In genomic region chrX:68508799-68509198, GRCh38 we compare ENCODE assay signal across 11 cellular contexts. TPM values are rescaled to one million over a fixed set of nuclear protein-coding genes. Genes with fewer than 3 reads are reported as not detected.
DNase-seq lines count a peak whose midpoint lies in the region; ATAC-seq and TF ChIP-seq lines count a peak whose summit lies in the region.
"Had no signal": no experiment of that assay in that cellular context is flagged by ENCODE, and none has a peak within 500 bp of the region (broad histone marks: within the 10 kb centered on the region; RNA-seq: fewer than 3 reads in every experiment).

No MANE protein-coding gene starts in this region.

- H3K27me3 ChIP-seq in SK-N-SH (ENCODE audit: insufficient read depth), result no peaks in the 10 kb centered on the region
- no peaks in the 10 kb centered on the region for H3K27me3 ChIP-seq in mesendoderm (ENCODE audit: insufficient read depth, low read length, poor library complexity)
- no peaks in the 10 kb centered on the region for H3K27me3 ChIP-seq in gastroesophageal sphincter
- H3K27me3 ChIP-seq: colonic mucosa, heart right ventricle had no signal

- no peak overlapping the region for H2BK15ac ChIP-seq in mesendoderm (replicated peaks; ENCODE audit: low read depth)

- POLR2A ChIA-PET in SK-N-SH (lab: Yijun Ruan, JAX), result no interaction called here

- H4K5ac ChIP-seq in mesendoderm (ENCODE audit: low read length), result no peak overlapping the region

- H3K56ac ChIP-seq in mesendoderm (ENCODE audit: low read length), result no peak overlapping the region

- CTCF ChIA-PET in SK-N-SH (lab: Yijun Ruan, JAX), result interaction anchor here (0.9 to 1.7 kb wide), 3 partner anchors 9 to 326 kb away, joined by 3 to 9 read pairs (median 3); no protein-coding TSS in a partner anchor

- H2BK120ac ChIP-seq in mesendoderm (ENCODE audit: low read depth, low read length), result no peak overlapping the region

- peaks cover 37% of the 10 kb centered on the region for H4K20me1 ChIP-seq in SK-N-SH (ENCODE audit: insufficient read depth)

- H4K8ac ChIP-seq in mesendoderm (ENCODE audit: low read depth, low read length), result no peak overlapping the region

- TF ChIP-seq RAD21 in SK-N-SH (IDR thresholded peaks at IDR 0.05; ENCODE audit: low read length), result no peak

- H3K9ac ChIP-seq in SK-N-SH (no peak overlapping the region), mesendoderm (ENCODE audit: low read length) (no peak overlapping the region)

- no peak for TF ChIP-seq POLR2A in gastroesophageal sphincter (IDR thresholded peaks at IDR 0.05)

- peaks cover 3% of the 10 kb centered on the region for H3F3A ChIP-seq in SK-N-SH (replicated peaks; ENCODE audit: insufficient read depth)

- H3K9me3 ChIP-seq in SK-N-SH (no peaks in the 10 kb centered on the region), gastroesophageal sphincter (no peaks in the 10 kb centered on the region)
- H3K9me3 ChIP-seq: colonic mucosa, heart right ventricle had no signal

- no peak overlapping the region for H2AK5ac ChIP-seq in mesendoderm (ENCODE audit: low read length)

- H3K36me3 ChIP-seq in SK-N-SH (replicated peaks in 1 of 2; ENCODE audit: control insufficient read depth in 1 of 2, insufficient read depth in 2 of 2, low read length in 1 of 2) (peaks cover 22 to 29% of the 10 kb centered on the region in 2 experiments), mesendoderm (ENCODE audit: control insufficient read depth, insufficient read depth, low read length) (no peaks in the 10 kb centered on the region), gastroesophageal sphincter (peaks cover 0 to 27% of the 10 kb centered on the region in 2 donors)
- H3K36me3 ChIP-seq: colonic mucosa had no signal

- DNase-seq in SK-N-SH, result no peak
- DNase-seq in NCI-H226, result peak; percentile 24
- peak; percentile 53 for DNase-seq in central memory CD4-positive, alpha-beta T cell
- peak; percentile 82 for DNase-seq in mesendoderm
- DNase-seq in coronary artery (ENCODE audit: low spot score), result no peak
- DNase-seq: colonic mucosa, GOT3, heart right ventricle had no signal

- no peak overlapping the region for H2AFZ ChIP-seq in SK-N-SH (ENCODE audit: low read depth)

- H3K4me2 ChIP-seq in SK-N-SH, result no peak overlapping the region
- no peak overlapping the region for H3K4me2 ChIP-seq in mesendoderm (ENCODE audit: low read length)

- H3K27ac ChIP-seq in SK-N-SH (ENCODE audit: low read depth in 2 of 2, low read length in 1 of 2) (no peak overlapping the region), mesendoderm (ENCODE audit: low read depth, low read length) (no peak overlapping the region), gastroesophageal sphincter (no peak overlapping the region), coronary artery (no peak overlapping the region)
- H3K27ac ChIP-seq: colonic mucosa had no signal

- no peak overlapping the region for H3K4me3 ChIP-seq in SK-N-SH (ENCODE audit: low read depth in 2 of 2, low read length in 1 of 2)
- H3K4me3 ChIP-seq in mesendoderm (ENCODE audit: low read length), result no peak overlapping the region
- no peak overlapping the region for H3K4me3 ChIP-seq in gastroesophageal sphincter
- no peak overlapping the region for H3K4me3 ChIP-seq in coronary artery
- H3K4me3 ChIP-seq: colonic mucosa, heart right ventricle had no signal

- no peak for TF ChIP-seq EP300 in SK-N-SH (IDR thresholded peaks at IDR 0.05; ENCODE audit: borderline replicate concordance in 1 of 2, low read depth in 1 of 2, low read length in 1 of 2)
- TF ChIP-seq EP300 in gastroesophageal sphincter (IDR thresholded peaks at IDR 0.05), result no peak

- H3K79me2 ChIP-seq in SK-N-SH (ENCODE audit: insufficient read depth) (peaks cover 51% of the 10 kb centered on the region), mesendoderm (ENCODE audit: control insufficient read depth, insufficient read depth, low read length) (no peaks in the 10 kb centered on the region)

- TF ChIP-seq CTCF in SK-N-SH (IDR thresholded peaks at IDR 0.05) (no peak), gastroesophageal sphincter (IDR thresholded peaks at IDR 0.05) (no peak), coronary artery (IDR thresholded peaks at IDR 0.05) (no peak)

- no peaks in the 10 kb centered on the region for H3K79me1 ChIP-seq in mesendoderm (ENCODE audit: low read length)

- no peak overlapping the region for H2BK5ac ChIP-seq in mesendoderm (ENCODE audit: low read length)

- no peak overlapping the region for H3K4ac ChIP-seq in mesendoderm (ENCODE audit: low read depth, low read length)

- WGBS in SK-N-SH (ENCODE audit: low lambda C conversion rate), result 95% methylated on average over 2 of the region's 2 CpGs
- WGBS in mesendoderm (ENCODE audit: extremely low coverage, insufficient coverage, low lambda C conversion rate), result no CpG with 5 or more reads among the region's 2 CpGs
- WGBS in gastroesophageal sphincter (ENCODE audit: low coverage in 1 of 2), 2 donors, result 29 to 80% methylated on average over 1 to 2 of the region's 2 CpGs

- no peak overlapping the region for H3K23ac ChIP-seq in mesendoderm (ENCODE audit: low read length)

- ATAC-seq in SK-N-SH treated with all-trans-retinoic acid at 6 μM for 48 hours (peak; percentile 22; the same call in 1 of the 3 replicates), HG02840 (IDR thresholded peaks at IDR 0.05; ENCODE audit: low FRiP score, unreplicated experiment) (no peak), gastroesophageal sphincter (no peak)

- no peak overlapping the region for H3K18ac ChIP-seq in mesendoderm (ENCODE audit: low read length)

- no peaks in the 10 kb centered on the region for H3K9me2 ChIP-seq in SK-N-SH

- H3K4me1 ChIP-seq in SK-N-SH (ENCODE audit: control insufficient read depth in 1 of 2, insufficient read depth in 2 of 2, low read depth in 1 of 2, low read length in 1 of 2) (no peaks in the 10 kb centered on the region), mesendoderm (ENCODE audit: control insufficient read depth, low read depth, low read length) (no peaks in the 10 kb centered on the region), gastroesophageal sphincter (peaks cover 0 to 22% (median 0%) of the 10 kb centered on the region in 3 donors)
- H3K4me1 ChIP-seq: colonic mucosa had no signal

TF ChIP-seq in SK-N-SH treated with all-trans-retinoic acid at 6 μM for 48 hours, 23 proteins besides CTCF, POLR2A, EP300 and RAD21 (continues in another document):
- TF ChIP-seq CREB5 (CRISPR knock-in tag; IDR thresholded peaks at IDR 0.05; ENCODE audit: low read depth) (no peak), CSRNP3 (CRISPR knock-in tag; IDR thresholded peaks at IDR 0.05) (no peak), ESRRG (CRISPR knock-in tag; IDR thresholded peaks at IDR 0.05) (no peak), ZC3H10 (CRISPR knock-in tag; IDR thresholded peaks at IDR 0.05) (no peak)

TF ChIP-seq in SK-N-SH, 30 proteins besides CTCF, POLR2A, EP300 and RAD21 (continues in another document):
- TF ChIP-seq RXRA (IDR thresholded peaks at IDR 0.05; ENCODE audit: borderline replicate concordance, low read depth) (no peak), NRF1 (IDR thresholded peaks at IDR 0.05; ENCODE audit: low read depth, low read length) (no peak), GATA2 (CRISPR knock-in tag; IDR thresholded peaks at IDR 0.05) (no peak), IRF3 (IDR thresholded peaks at IDR 0.05; ENCODE audit: low read depth, low read length) (no peak), FOXJ3 (CRISPR knock-in tag; IDR thresholded peaks at IDR 0.05) (no peak), USF2 (IDR thresholded peaks at IDR 0.05; ENCODE audit: borderline replicate concordance, low read depth, low read length) (no peak), TCF12 (IDR thresholded peaks at IDR 0.05) (no peak), ELF1 (IDR thresholded peaks at IDR 0.05) (no peak), PBX3 (IDR thresholded peaks at IDR 0.05) (no peak), SMC3 (IDR thresholded peaks at IDR 0.05; ENCODE audit: low read depth, low read length) (no peak), JUND (IDR thresholded peaks at IDR 0.05) (no peak), MEF2A (IDR thresholded peaks at IDR 0.05; ENCODE audit: borderline replicate concordance, low read depth) (no peak)

RNA-seq across cellular contexts. Expression of gene YIPF6, which starts 9.9 kb away (rescaled TPM):
- 15.0 and 22.5 TPM in 2 replicates for polyA plus RNA-seq in SK-N-SH (2012; rRNA removed)
- 26.5 and 29.6 TPM in 2 replicates for polyA plus RNA-seq in SK-N-SH (2012; cell fraction: cytosol; rRNA removed)
- polyA plus RNA-seq in SK-N-SH (2012; cell fraction: nucleus; rRNA removed), result 6.3 and 13.2 TPM in 2 replicates
- polyA plus RNA-seq in mesendoderm (2013, experiment 1 of 2), result 12.3 TPM
- 12.6 TPM for polyA plus RNA-seq in mesendoderm (2013, experiment 2 of 2)
- total RNA-seq in gastroesophageal sphincter, result 10 to 100 TPM; 25.4 to 41.3 (median 37.4) TPM

Comparison
In these comparisons a context has a peak if more than half of its experiments do, and no peak if none do; other contexts are left out.
1. DNase-seq: peak in NCI-H226 (single experiment), central memory CD4-positive, alpha-beta T cell (single experiment) and mesendoderm (single experiment); none in SK-N-SH (single experiment) and coronary artery (single experiment).